ENCODE assay signal across 13 cellular contexts in the genomic region with DNA sequence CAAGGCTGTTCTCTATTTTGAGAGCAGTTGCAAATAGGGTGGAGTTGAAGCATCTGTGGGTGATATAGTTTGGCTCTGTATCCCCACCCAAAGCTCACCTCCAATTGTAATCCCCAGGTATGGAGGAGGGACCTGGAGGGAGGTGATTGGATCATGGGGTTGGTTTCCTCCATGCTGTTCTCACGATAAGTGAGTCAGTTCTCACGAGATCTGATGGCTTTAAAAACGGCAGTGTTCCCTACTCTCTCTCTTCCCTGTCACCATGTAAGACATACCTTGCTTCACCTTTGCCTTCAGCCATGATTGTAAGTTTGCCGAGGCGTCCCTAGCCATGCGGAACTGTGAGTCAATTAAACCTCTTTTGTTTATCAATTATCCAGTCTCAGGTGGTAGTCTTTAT.
"Had no signal": no experiment of that assay in that cellular context is flagged by ENCODE, and none has a peak within 500 bp of the region (broad histone marks: within the 10 kb centered on the region; RNA-seq: fewer than 3 reads in every experiment).

No MANE protein-coding gene starts in this region.

- ATAC-seq: naive thymus-derived CD4-positive, alpha-beta T cell had no signal

- H3K27me3 ChIP-seq: left lung, neutrophil, right atrium auricular region had no signal

- H3K4me2 ChIP-seq: smooth muscle cell had no signal

- H3K36me3 ChIP-seq: left lung, neutrophil, right atrium auricular region had no signal

- H3K9me3 ChIP-seq: left lung, neutrophil had no signal

- DNase-seq: cerebellar nuclear complex; endodermal cell; glutamatergic neuron; immature natural killer cell; left lung; naive thymus-derived CD4-positive, alpha-beta T cell; nephron progenitor cell; stimulated activated CD4-positive, alpha-beta T cell treated with anti-CD3 and anti-CD28 coated beads, Interleukin-2, amount 100 ng/mL, for 48 hours; stimulated activated naive CD4-positive, alpha-beta T cell treated with Interleukin-2 at 50 U/mL for 16 hours; trophoblast cell had no signal

- H3K4me3 ChIP-seq: left lung, right atrium auricular region, smooth muscle cell had no signal

- H3K27ac ChIP-seq: neutrophil had no signal
